8 cellular contexts compared by ENCODE assay signal in genomic region chr1:37890378-37891014, GRCh38. TPM values are rescaled to one million over a fixed set of nuclear protein-coding genes. Genes with fewer than 3 reads are reported as not detected.
DNase-seq lines count a peak whose midpoint lies in the region; ATAC-seq, FAIRE-seq and TF ChIP-seq lines count a peak whose summit lies in the region.

No MANE protein-coding gene starts in this region.

- H3K27ac Mint-ChIP-seq in activated T-helper 17 cell treated with anti-CD3 and anti-CD28 coated beads, Interleukin-2, amount 50 U/mL, for 72 hours = no peak overlapping the region
- H3K27ac Mint-ChIP-seq in type B pancreatic cell = no peak overlapping the region
- peak overlapping the region in 1 of 2 donors; percentile 82 for H3K27ac Mint-ChIP-seq in stimulated activated naive CD8-positive, alpha-beta T cell treated with anti-CD3 and anti-CD28 coated beads, Interleukin-15, amount 100 ng/mL, for 72 hours

- H3K36me3 Mint-ChIP-seq in activated T-helper 17 cell treated with anti-CD3 and anti-CD28 coated beads, Interleukin-2, amount 50 U/mL, for 72 hours (ENCODE audit: low read depth) = peaks cover 43% of the 10 kb centered on the region
- H3K36me3 Mint-ChIP-seq in type B pancreatic cell = peaks cover under 1% of the 10 kb centered on the region

- no peaks in the 10 kb centered on the region for H3K4me1 Mint-ChIP-seq in activated T-helper 17 cell treated with anti-CD3 and anti-CD28 coated beads, Interleukin-2, amount 50 U/mL, for 72 hours
- H3K4me1 Mint-ChIP-seq in type B pancreatic cell (ENCODE audit: unreplicated experiment) = no peaks in the 10 kb centered on the region
- peaks cover 6% of the 10 kb centered on the region for H3K4me1 Mint-ChIP-seq in stimulated activated naive CD8-positive, alpha-beta T cell treated with anti-CD3 and anti-CD28 coated beads, Interleukin-15, amount 100 ng/mL, for 72 hours

- H3K27me3 Mint-ChIP-seq in activated T-helper 17 cell treated with anti-CD3 and anti-CD28 coated beads, Interleukin-2, amount 50 U/mL, for 72 hours = no peaks in the 10 kb centered on the region
- no peaks in the 10 kb centered on the region for H3K27me3 Mint-ChIP-seq in type B pancreatic cell
- H3K27me3 Mint-ChIP-seq in stimulated activated naive CD8-positive, alpha-beta T cell treated with anti-CD3 and anti-CD28 coated beads, Interleukin-15, amount 100 ng/mL, for 72 hours = no peaks in the 10 kb centered on the region

- no peaks in the 10 kb centered on the region for H3K9me3 Mint-ChIP-seq in activated T-helper 17 cell treated with anti-CD3 and anti-CD28 coated beads, Interleukin-2, amount 50 U/mL, for 72 hours
- no peaks in the 10 kb centered on the region for H3K9me3 Mint-ChIP-seq in type B pancreatic cell
- no peaks in the 10 kb centered on the region for H3K9me3 Mint-ChIP-seq in stimulated activated naive CD8-positive, alpha-beta T cell treated with anti-CD3 and anti-CD28 coated beads, Interleukin-15, amount 100 ng/mL, for 72 hours

- H3K4me3 Mint-ChIP-seq in activated T-helper 17 cell treated with anti-CD3 and anti-CD28 coated beads, Interleukin-2, amount 50 U/mL, for 72 hours = no peak overlapping the region
- H3K4me3 Mint-ChIP-seq in type B pancreatic cell = no peak overlapping the region
- H3K4me3 Mint-ChIP-seq in stimulated activated naive CD8-positive, alpha-beta T cell treated with anti-CD3 and anti-CD28 coated beads, Interleukin-15, amount 100 ng/mL, for 72 hours = no peak overlapping the region

- peak; percentile 43 for ATAC-seq in activated T-helper 17 cell treated with anti-CD3 and anti-CD28 coated beads, Interleukin-2, amount 50 U/mL, for 72 hours (replicated peaks)
- ATAC-seq in stimulated activated naive CD8-positive, alpha-beta T cell treated with anti-CD3 and anti-CD28 coated beads, Interleukin-15, amount 100 ng/mL, for 72 hours = no peak
- ATAC-seq in GM18873 (IDR thresholded peaks at IDR 0.05; ENCODE audit: low FRiP score, unreplicated experiment) = no peak

- peak; percentile 95 for FAIRE-seq in A204.1 (lab: Jason Lieb, UNC)

- peak; percentile 17 for DNase-seq in NCI-H2081 treated with DMSO at 0.1 percent for 48 hours (lab: John Stamatoyannopoulos, UW)
- DNase-seq in iPS-NIHi7 (ENCODE audit: extremely low spot score) = peak; percentile 38
- no peak for DNase-seq in type B pancreatic cell (ENCODE audit: extremely low spot score, unreplicated experiment)
- no peak for DNase-seq in stimulated activated naive CD8-positive, alpha-beta T cell treated with anti-CD3 and anti-CD28 coated beads, Interleukin-15, amount 100 ng/mL, for 72 hours

- peak; percentile 33 for TF ChIP-seq CTCF in GM12873 (IDR thresholded peaks at IDR 0.05; ENCODE audit: insufficient read depth, low read depth, low read length, missing control alignments)
- TF ChIP-seq CTCF in type B pancreatic cell (conservative IDR thresholded peaks at IDR 0.05) = peak; percentile 68

RNA-seq across cellular contexts. Expression of gene MTF1, which starts 31.1 kb away (rescaled TPM):
- 10 to 100 TPM; 23.5 to 27.2 TPM for total RNA-seq in activated T-helper 17 cell treated with anti-CD3 and anti-CD28 coated beads, Interleukin-2, amount 50 U/mL, for 72 hours
- total RNA-seq in type B pancreatic cell (ENCODE audit: low replicate concordance) = 20.5 and 20.7 TPM in 2 replicates

RNA-seq across cellular contexts. Expression of gene INPP5B, which starts 56.4 kb away (rescaled TPM):
- 10 to 100 TPM; 21.6 to 26.9 TPM for total RNA-seq in activated T-helper 17 cell treated with anti-CD3 and anti-CD28 coated beads, Interleukin-2, amount 50 U/mL, for 72 hours
- total RNA-seq in type B pancreatic cell (ENCODE audit: low replicate concordance) = 16.1 and 19.3 TPM in 2 replicates

Comparison
In these comparisons a context has a peak if more than half of its experiments do, and no peak if none do; other contexts are left out.
1. DNase-seq: peak in NCI-H2081 treated with DMSO at 0.1 percent for 48 hours (single experiment) and iPS-NIHi7 (single experiment); none in type B pancreatic cell (single experiment) and stimulated activated naive CD8-positive, alpha-beta T cell treated with anti-CD3 and anti-CD28 coated beads, Interleukin-15, amount 100 ng/mL, for 72 hours (0 of 2).